17 cellular contexts compared by ENCODE assay signal in genomic region chr2:165950438-165950837, GRCh38. TPM values are rescaled to one million over a fixed set of nuclear protein-coding genes. Genes with fewer than 3 reads are reported as not detected.
DNase-seq lines count a peak whose midpoint lies in the region; ATAC-seq, FAIRE-seq and TF ChIP-seq lines count a peak whose summit lies in the region.
"Had no signal": no experiment of that assay in that cellular context is flagged by ENCODE, and none has a peak within 500 bp of the region (broad histone marks: within the 10 kb centered on the region; RNA-seq: fewer than 3 reads in every experiment).

No MANE protein-coding gene starts in this region.

- H3K36me3 ChIP-seq in K562 (ENCODE audit: control insufficient read depth, insufficient read depth, low read length), result peaks cover 33% of the 10 kb centered on the region; the same call in 2 of the 3 replicates

- no peaks in the 10 kb centered on the region for H3K27me3 Mint-ChIP-seq in neural crest cell (ENCODE audit: low read depth)
- H3K27me3 Mint-ChIP-seq in activated T-helper 17 cell treated with anti-CD3 and anti-CD28 coated beads, Interleukin-2, amount 50 U/mL, for 72 hours, result no peaks in the 10 kb centered on the region
- H3K27me3 Mint-ChIP-seq: CD4-positive, CD25-positive, alpha-beta regulatory T cell had no signal

- no peaks in the 10 kb centered on the region for H3K9me1 ChIP-seq in K562 (ENCODE audit: control insufficient read depth, insufficient read depth, low read length)

- no peaks in the 10 kb centered on the region for H3K9me3 Mint-ChIP-seq in neural crest cell
- H3K9me3 Mint-ChIP-seq in activated T-helper 17 cell treated with anti-CD3 and anti-CD28 coated beads, Interleukin-2, amount 50 U/mL, for 72 hours, result no peaks in the 10 kb centered on the region
- H3K9me3 Mint-ChIP-seq: CD4-positive, CD25-positive, alpha-beta regulatory T cell had no signal

- no peak overlapping the region for H3K27ac Mint-ChIP-seq in neural crest cell (ENCODE audit: unreplicated experiment)
- no peak overlapping the region for H3K27ac Mint-ChIP-seq in activated T-helper 17 cell treated with anti-CD3 and anti-CD28 coated beads, Interleukin-2, amount 50 U/mL, for 72 hours
- H3K27ac Mint-ChIP-seq: CD4-positive, CD25-positive, alpha-beta regulatory T cell had no signal

- H3K27me3 ChIP-seq in K562 (ENCODE audit: control insufficient read depth in 2 of 2, insufficient read depth in 2 of 2, low read length in 2 of 2), result no peaks in the 10 kb centered on the region
- H3K27me3 ChIP-seq: BLaER1 had no signal

- no peak for TF ChIP-seq POLR2A in K562 (conservative IDR thresholded peaks at IDR 0.05)

- peaks cover 0 to 17% of the 10 kb centered on the region in 2 experiments; a peak in 3 of 5 replicates for H3K4me1 ChIP-seq in K562 (replicated peaks in 1 of 2; ENCODE audit: control insufficient read depth in 2 of 2, insufficient read depth in 2 of 2, low read length in 2 of 2)

- H3K9ac ChIP-seq in K562 (ENCODE audit: insufficient read depth in 1 of 2, low read depth in 2 of 2, low read length in 2 of 2), result no peak overlapping the region
- H3K9ac ChIP-seq: BLaER1 had no signal

- WGBS in K562 (ENCODE audit: insufficient coverage, low coverage, missing lambda C conversion rate), result 83% methylated on average over 3 of the region's 3 CpGs

- no peaks in the 10 kb centered on the region for H4K20me1 ChIP-seq in K562 (replicated peaks; ENCODE audit: control insufficient read depth, insufficient read depth, low read length)

- H3K4me2 ChIP-seq in K562 (ENCODE audit: insufficient read depth, low read length), result no peak overlapping the region

- peaks cover 4% of the 10 kb centered on the region for H3K4me1 Mint-ChIP-seq in neural crest cell
- H3K4me1 Mint-ChIP-seq in activated T-helper 17 cell treated with anti-CD3 and anti-CD28 coated beads, Interleukin-2, amount 50 U/mL, for 72 hours, result no peaks in the 10 kb centered on the region

- CTCF ChIA-PET in K562 (lab: Yijun Ruan, JAX; ENCODE audit: low intra/inter-chr PET ratio) (no interaction called here), HEK293T (lab: Yijun Ruan, JAX) (no interaction called here)

- FAIRE-seq in K562 (lab: Jason Lieb, UNC), result no peak
- FAIRE-seq: G401.6, GM12892, HTR-8/SVneo had no signal

- in situ Hi-C loops in K562 (cut with MboI), result no loop called here

- BruUV-seq in K562 (replicated peaks; lab: Mats Ljungman, UMichigan), result no TSS peak

- ATAC-seq in K562, result no peak
- ATAC-seq in activated T-helper 17 cell treated with anti-CD3 and anti-CD28 coated beads, Interleukin-2, amount 50 U/mL, for 72 hours (replicated peaks), result no peak

- peak overlapping the region; percentile 11 for H3K4me3 Mint-ChIP-seq in neural crest cell
- no peak overlapping the region for H3K4me3 Mint-ChIP-seq in activated T-helper 17 cell treated with anti-CD3 and anti-CD28 coated beads, Interleukin-2, amount 50 U/mL, for 72 hours
- H3K4me3 Mint-ChIP-seq: CD4-positive, CD25-positive, alpha-beta regulatory T cell had no signal

- no peak overlapping the region for H3K27ac ChIP-seq in K562 (ENCODE audit: extremely low read depth, low read depth, low read length)
- H3K27ac ChIP-seq: 22Rv1, BLaER1 had no signal

- intact Hi-C loops in K562 (cut with micrococcal nuclease), result loop anchor here (5.0 to 10.0 kb wide), 3 partner anchors 157 to 474 kb away; partner anchors contain the start of gene SCN1A

- no peak for TF ChIP-seq CTCF in K562 (IDR thresholded peaks at IDR 0.05 in 2 of 3, conservative IDR thresholded peaks at IDR 0.05 in 1 of 3; ENCODE audit: insufficient read depth in 2 of 3, low read depth in 1 of 3, low read length in 3 of 3)
- no peak for TF ChIP-seq CTCF in neural crest cell (conservative IDR thresholded peaks at IDR 0.05)

- TF ChIP-seq EP300 in K562 (IDR thresholded peaks at IDR 0.05; ENCODE audit: low read length), result no peak

- no peak overlapping the region for H2AFZ ChIP-seq in K562 (ENCODE audit: low read depth, low read length)

- peaks cover 9% of the 10 kb centered on the region for H3K36me3 Mint-ChIP-seq in neural crest cell (ENCODE audit: low read depth)
- H3K36me3 Mint-ChIP-seq in activated T-helper 17 cell treated with anti-CD3 and anti-CD28 coated beads, Interleukin-2, amount 50 U/mL, for 72 hours (ENCODE audit: low read depth), result peaks cover 28% of the 10 kb centered on the region

- H3K9me3 ChIP-seq in K562 (replicated peaks; ENCODE audit: control insufficient read depth, insufficient read depth, low read depth, low read length), result no peaks in the 10 kb centered on the region
- H3K9me3 ChIP-seq: BLaER1 had no signal

- H3K4me3 ChIP-seq in K562, result no peak overlapping the region
- H3K4me3 ChIP-seq: BLaER1 had no signal

- H3K79me2 ChIP-seq in K562 (ENCODE audit: control insufficient read depth, insufficient read depth, low read length), result peaks cover 41% of the 10 kb centered on the region

- TF ChIP-seq RAD21 in K562 (CRISPR knock-in tag; conservative IDR thresholded peaks at IDR 0.05 in 1 of 2, IDR thresholded peaks at IDR 0.05 in 1 of 2), result no peak

- POLR2A ChIA-PET in K562 (lab: Yijun Ruan, JAX), result no interaction called here
- POLR2A ChIA-PET in HEK293T (lab: Yijun Ruan, JAX), result no interaction called here

- peak; percentile 21 for DNase-seq in DMS53 (lab: John Stamatoyannopoulos, UW)
- no peak for DNase-seq in DMS53 treated with DMSO at 0.1 percent for 48 hours (lab: John Stamatoyannopoulos, UW; ENCODE audit: unreplicated experiment)
- DNase-seq in M059J (ENCODE audit: low read depth), result peak; percentile 1
- DNase-seq in K562 (ENCODE audit: extremely low read depth in 1 of 4, low spot score in 3 of 4), result no peak
- DNase-seq in neural crest cell (ENCODE audit: low read depth, low spot score), result no peak
- no peak for DNase-seq in activated naive CD4-positive, alpha-beta T cell treated with Interleukin-2 at 50 U/mL for 16 hours
- no peak for DNase-seq in HEK293T (ENCODE audit: extremely low spot score)
- DNase-seq: CD4-positive, CD25-positive, alpha-beta regulatory T cell; DMS79; EL; HCEC 1CT had no signal

TF ChIP-seq in K562, 482 proteins besides CTCF, POLR2A, EP300 and RAD21 (continues in another document):
- TF ChIP-seq ZBTB43 (CRISPR knock-in tag; IDR thresholded peaks at IDR 0.05), result no peak
- peak; percentile 69 to 83 for TF ChIP-seq KDM1A (IDR thresholded peaks at IDR 0.05)
- peak; percentile 67 for TF ChIP-seq CEBPB (tag; IDR thresholded peaks at IDR 0.05)

TF ChIP-seq in HEK293T, 16 proteins besides CTCF, POLR2A, EP300 and RAD21:
- no peak for TF ChIP-seq SUZ12 (IDR thresholded peaks at IDR 0.05)
- no peak for TF ChIP-seq ARNT (IDR thresholded peaks at IDR 0.05)
- no peak for TF ChIP-seq L3MBTL2 (conservative IDR thresholded peaks at IDR 0.05)
- no peak for TF ChIP-seq TARDBP (IDR thresholded peaks at IDR 0.05)
- TF ChIP-seq ZNF384 (IDR thresholded peaks at IDR 0.05), result no peak
- no peak for TF ChIP-seq FOXA1 (IDR thresholded peaks at IDR 0.05)
- no peak for TF ChIP-seq SP1 (IDR thresholded peaks at IDR 0.05)
- TF ChIP-seq CTBP1 (IDR thresholded peaks at IDR 0.05; ENCODE audit: borderline replicate concordance), result no peak
- no peak for TF ChIP-seq FOXM1 (IDR thresholded peaks at IDR 0.05; ENCODE audit: borderline replicate concordance)
- no peak for TF ChIP-seq NFRKB (IDR thresholded peaks at IDR 0.05)
- TF ChIP-seq HDGF (IDR thresholded peaks at IDR 0.05; ENCODE audit: borderline replicate concordance), result no peak
- no peak for TF ChIP-seq LEF1 (IDR thresholded peaks at IDR 0.05; ENCODE audit: borderline replicate concordance)
- TF ChIP-seq FOXK2 (IDR thresholded peaks at IDR 0.05), result no peak
- TF ChIP-seq BHLHE40 (IDR thresholded peaks at IDR 0.05; ENCODE audit: borderline replicate concordance), result no peak
- TF ChIP-seq ELF4 (IDR thresholded peaks at IDR 0.05), result no peak
- no peak for TF ChIP-seq PKNOX1 (IDR thresholded peaks at IDR 0.05)

RNA-seq across cellular contexts. Expression of gene TTC21B, which starts 3.1 kb away (rescaled TPM):
- total RNA-seq in M059J (2014; rRNA removed; shearing (Covaris generic)), result 9.0 and 14.3 TPM in 2 replicates
- 40.6 and 134 TPM in 2 replicates for total RNA-seq in K562 (2011; cell fraction: chromatin; rRNA removed; ENCODE audit: low replicate concordance)
- 16.2 and 28.6 TPM in 2 replicates for total RNA-seq in K562 (2011; cell fraction: nucleolus; rRNA removed)
- total RNA-seq in K562 (2011; cell fraction: nucleoplasm; rRNA removed), result 40.7 and 49.7 TPM in 2 replicates
- total RNA-seq in K562 (2014; rRNA removed), result 18.5 and 26.1 TPM in 2 replicates
- 26.3 and 29.9 TPM in 2 replicates for total RNA-seq in K562 (2014; rRNA removed; fragmentation: Illumina TruSeq; extraction: Trizol)
- 27.7 and 29.3 TPM in 2 replicates for total RNA-seq in K562 (2015; rRNA removed; fragmentation: Illumina TruSeq; extraction: Trizol)
- total RNA-seq in K562 (2021), result 17.2 and 20.8 TPM in 2 replicates
- 30.0 and 34.9 TPM in 2 replicates for polyA plus RNA-seq in K562 (2011; rRNA removed)
- 8.0 and 13.6 TPM in 2 replicates for polyA plus RNA-seq in K562 (2011; cell fraction: cytosol; rRNA removed)
- 39.4 and 45.7 TPM in 2 replicates for polyA plus RNA-seq in K562 (2011; cell fraction: nucleus; rRNA removed)
- polyA plus RNA-seq in K562 (2012), result 7.5 and 9.2 TPM in 2 replicates
- polyA plus RNA-seq in K562 (2014; fragmentation: Illumina TruSeq; extraction: Trizol), result 14.2 and 16.5 TPM in 2 replicates
- 1 to 10 TPM; 5.2 to 8.7 TPM for polyA plus RNA-seq in K562 (2014; fragmentation: Nextera tagmentation; extraction: Ambion mirVana)
- polyA plus RNA-seq in K562 (2014; rRNA removed), result 20.8 and 21.2 TPM in 2 replicates
- polyA minus RNA-seq in K562 (2011; rRNA and poly(A)+ RNA removed), result 84.5 and 90.4 TPM in 2 replicates
- 9.7 and 20.7 TPM in 2 replicates for polyA minus RNA-seq in K562 (2011; cell fraction: cytosol; rRNA and poly(A)+ RNA removed)
- 54.7 and 82.5 TPM in 2 replicates for polyA minus RNA-seq in K562 (2011; cell fraction: nucleus; rRNA and poly(A)+ RNA removed)
- total RNA-seq in neural crest cell, result 33.0 and 38.4 TPM in 2 replicates
- total RNA-seq in activated T-helper 17 cell treated with anti-CD3 and anti-CD28 coated beads, Interleukin-2, amount 50 U/mL, for 72 hours, result 10 to 100 TPM; 21.3 to 29.7 TPM

Comparison
In these comparisons a context has a peak if more than half of its experiments do, and no peak if none do; other contexts are left out.
1. DNase-seq: peak in DMS53 (single experiment) and M059J (single experiment); none in DMS53 treated with DMSO at 0.1 percent for 48 hours (single experiment), K562 (0 of 4), neural crest cell (single experiment), activated naive CD4-positive, alpha-beta T cell treated with Interleukin-2 at 50 U/mL for 16 hours (single experiment) and HEK293T (single experiment).